Comparison of ENCODE assay signal across 1 cellular context in genomic region chr5:123125172-123125508, GRCh38.
TF ChIP-seq lines count a peak whose summit lies in the region.

No MANE protein-coding gene starts in this region.

TF ChIP-seq in HEK293, 187 proteins besides CTCF, POLR2A, EP300 and RAD21 (continued from another document and continues in another):
- TF ChIP-seq ELK4 (IDR thresholded peaks at IDR 0.05; ENCODE audit: borderline replicate concordance, low read depth, low read length) (no peak), ZNF510 (tag by site-specific recombination; IDR thresholded peaks at IDR 0.05; ENCODE audit: insufficient replicate concordance) (no peak), ZNF558 (tag by site-specific recombination; IDR thresholded peaks at IDR 0.05) (0 out of 2 replicates have a peak, but pooled peaks have one; percentile 28), ZNF112 (tag by site-specific recombination; IDR thresholded peaks at IDR 0.05) (no peak), SCRT2 (tag by site-specific recombination; IDR thresholded peaks at IDR 0.05) (no peak), ZBTB6 (tag by site-specific recombination; IDR thresholded peaks at IDR 0.05) (no peak; the same call in 1 of the 2 replicates), HOXA7 (CRISPR knock-in tag; IDR thresholded peaks at IDR 0.05; ENCODE audit: borderline replicate concordance) (no peak), ZNF530 (tag by site-specific recombination; IDR thresholded peaks at IDR 0.05; ENCODE audit: low read depth) (no peak), ZNF175 (tag by site-specific recombination; IDR thresholded peaks at IDR 0.05) (no peak), ZNF449 (tag by site-specific recombination; IDR thresholded peaks at IDR 0.05) (peak; percentile 41; the same call in 1 of the 2 replicates), HOXD13 (CRISPR knock-in tag; IDR thresholded peaks at IDR 0.05; ENCODE audit: borderline replicate concordance) (no peak), ZNF169 (tag by site-specific recombination; IDR thresholded peaks at IDR 0.05) (no peak), ZNF274 (IDR thresholded peaks at IDR 0.05; ENCODE audit: low read length) (no peak), ZNF274 (tag by site-specific recombination; IDR thresholded peaks at IDR 0.05; ENCODE audit: borderline replicate concordance) (no peak), ZBTB17 (tag by site-specific recombination; IDR thresholded peaks at IDR 0.05) (peak; percentile 68; the same call in 1 of the 2 replicates), ZNF18 (tag by site-specific recombination; IDR thresholded peaks at IDR 0.05) (no peak), ZNF473 (tag by site-specific recombination; IDR thresholded peaks at IDR 0.05) (no peak), ZNF174 (tag by site-specific recombination; IDR thresholded peaks at IDR 0.05) (no peak), ZNF354C (tag by site-specific recombination; IDR thresholded peaks at IDR 0.05; ENCODE audit: borderline replicate concordance, low read depth) (no peak), RBAK (tag by site-specific recombination; IDR thresholded peaks at IDR 0.05) (no peak), ZNF140 (tag by site-specific recombination; IDR thresholded peaks at IDR 0.05) (no peak), ZNF621 (tag by site-specific recombination; IDR thresholded peaks at IDR 0.05) (no peak), ZNF292 (tag by site-specific recombination; IDR thresholded peaks at IDR 0.05; ENCODE audit: borderline replicate concordance, low read depth) (no peak), ZSCAN4 (tag by site-specific recombination; IDR thresholded peaks at IDR 0.05) (no peak; the same call in 1 of the 2 replicates), ZNF184 (tag by site-specific recombination; IDR thresholded peaks at IDR 0.05) (0 out of 2 replicates have a peak, but pooled peaks have one; percentile 17), ZNF266 (tag by site-specific recombination; IDR thresholded peaks at IDR 0.05; ENCODE audit: low read depth) (no peak), ZNF10 (tag by site-specific recombination; IDR thresholded peaks at IDR 0.05) (no peak), ZBTB11 (tag by site-specific recombination; conservative IDR thresholded peaks at IDR 0.05; ENCODE audit: low read depth) (no peak), ZNF398 (tag by site-specific recombination; IDR thresholded peaks at IDR 0.05) (peak; percentile 23; the same call in 1 of the 2 replicates), REST (tag by site-specific recombination; IDR thresholded peaks at IDR 0.05) (no peak), ZNF629 (tag by site-specific recombination; IDR thresholded peaks at IDR 0.05) (peak; percentile 83), ZNF157 (tag by site-specific recombination; IDR thresholded peaks at IDR 0.05) (no peak), ZNF148 (tag by site-specific recombination; IDR thresholded peaks at IDR 0.05; ENCODE audit: borderline replicate concordance) (no peak), ZNF335 (tag by site-specific recombination; conservative IDR thresholded peaks at IDR 0.05) (no peak), MEIS1 (CRISPR knock-in tag; IDR thresholded peaks at IDR 0.05; ENCODE audit: borderline replicate concordance) (no peak), AEBP2 (tag by site-specific recombination; IDR thresholded peaks at IDR 0.05; ENCODE audit: borderline replicate concordance) (no peak), ZNF311 (tag by site-specific recombination; IDR thresholded peaks at IDR 0.05; ENCODE audit: borderline replicate concordance) (no peak), GFI1B (tag by site-specific recombination; IDR thresholded peaks at IDR 0.05) (no peak), ZNF571 (tag by site-specific recombination; IDR thresholded peaks at IDR 0.05) (no peak), ZNF423 (tag by site-specific recombination; IDR thresholded peaks at IDR 0.05) (no peak), ZNF155 (tag by site-specific recombination; IDR thresholded peaks at IDR 0.05) (no peak), MZF1 (tag by site-specific recombination; IDR thresholded peaks at IDR 0.05; ENCODE audit: borderline replicate concordance) (no peak), ZNF677 (tag by site-specific recombination; IDR thresholded peaks at IDR 0.05) (no peak), SP2 (tag by site-specific recombination; IDR thresholded peaks at IDR 0.05) (no peak)
